8 cellular contexts compared by ENCODE assay signal in the genomic region with DNA sequence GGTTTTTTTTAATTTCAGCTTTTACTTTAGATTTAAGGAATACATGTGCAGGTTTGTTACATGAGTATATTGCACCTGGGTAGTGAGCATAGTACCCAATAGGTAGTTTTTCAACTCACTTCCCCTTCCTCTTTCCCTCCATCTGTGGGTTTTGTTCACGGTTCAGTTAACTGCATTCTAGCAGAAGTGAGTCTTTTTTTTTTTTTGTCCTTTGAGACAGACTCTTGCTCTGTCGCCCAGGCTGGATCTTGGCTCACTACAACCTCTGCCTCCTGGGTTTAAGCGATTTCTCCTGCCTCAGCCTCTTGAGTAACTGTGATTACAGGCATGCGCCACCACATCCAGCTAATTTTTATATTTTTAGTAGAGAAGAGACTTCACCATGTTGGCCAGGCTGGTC. TPM values are rescaled to one million over a fixed set of nuclear protein-coding genes. Genes with fewer than 3 reads are reported as not detected.
DNase-seq lines count a peak whose midpoint lies in the region; ATAC-seq, FAIRE-seq and TF ChIP-seq lines count a peak whose summit lies in the region.

No MANE protein-coding gene starts in this region.

- H3K4me1 ChIP-seq in mammary epithelial cell (ENCODE audit: insufficient read depth, low read length): peaks cover 11% of the 10 kb centered on the region
- H3K4me1 ChIP-seq in gastrocnemius medialis: peaks cover 62 to 67% of the 10 kb centered on the region in 2 donors

- ATAC-seq in GM18502 (IDR thresholded peaks at IDR 0.05; ENCODE audit: poor library complexity, unreplicated experiment) (peak; percentile 86), GM21786 (IDR thresholded peaks at IDR 0.05; ENCODE audit: unreplicated experiment) (peak; percentile 91), gastrocnemius medialis (no peak)

- no peak for TF ChIP-seq POLR2A in gastrocnemius medialis (IDR thresholded peaks at IDR 0.05)

- H3K9me3 ChIP-seq in mammary epithelial cell (replicated peaks; ENCODE audit: insufficient read depth, low read length): no peaks in the 10 kb centered on the region
- H3K9me3 ChIP-seq in gastrocnemius medialis: no peaks in the 10 kb centered on the region

- H3K36me3 ChIP-seq in mammary epithelial cell (ENCODE audit: insufficient read depth, low read length) (peaks cover 13% of the 10 kb centered on the region), gastrocnemius medialis (peaks cover 0 to 9% of the 10 kb centered on the region in 2 donors)

- no TSS peak for BruUV-seq in mammary epithelial cell (replicated peaks; lab: Mats Ljungman, UMichigan)

- H2AFZ ChIP-seq in mammary epithelial cell (ENCODE audit: low read depth, low read length): no peak overlapping the region

- CTCF ChIA-PET in mammary epithelial cell (lab: Charles Lee; ENCODE audit: low non-redundant PET): no interaction called here

- FAIRE-seq in urothelium cell line (lab: Jason Lieb, UNC): no peak

- H3K4me2 ChIP-seq in mammary epithelial cell (ENCODE audit: insufficient read depth, low read depth, low read length): no peak overlapping the region

- no peak overlapping the region for H3K4me3 ChIP-seq in mammary epithelial cell (replicated peaks in 1 of 3; ENCODE audit: insufficient read depth in 1 of 3, low read depth in 2 of 3, low read length in 3 of 3)
- H3K4me3 ChIP-seq in gastrocnemius medialis: no peak overlapping the region

- peak; percentile 55 for DNase-seq in M059J (ENCODE audit: low read depth)
- DNase-seq in kidney tubule cell (ENCODE audit: low spot score): peak; percentile 70
- no peak for DNase-seq in activated effector memory CD4-positive, alpha-beta T cell treated with anti-CD3 and anti-CD28 coated beads, Interleukin-2, amount 50 U/mL, for 16 hours
- DNase-seq in mammary epithelial cell: no peak
- DNase-seq in gastrocnemius medialis: no peak
- DNase-seq in urothelium cell line (ENCODE audit: low spot score): no peak

- TF ChIP-seq CTCF in mammary epithelial cell (conservative IDR thresholded peaks at IDR 0.05 in 1 of 2, IDR thresholded peaks at IDR 0.05 in 1 of 2; ENCODE audit: extremely low read depth in 1 of 2, insufficient read depth in 1 of 2, low read depth in 1 of 2, low read length in 2 of 2): no peak
- TF ChIP-seq CTCF in gastrocnemius medialis (IDR thresholded peaks at IDR 0.05 in 4 of 5, conservative IDR thresholded peaks at IDR 0.05 in 1 of 5): no peak

- H3K9ac ChIP-seq in mammary epithelial cell (ENCODE audit: insufficient read depth, low read length): no peak overlapping the region

- dilution Hi-C loops in mammary epithelial cell (cut with HindIII; ENCODE audit: low sequenced_read_pairs): no loop called here

- no peak overlapping the region for H3K27ac ChIP-seq in mammary epithelial cell (ENCODE audit: insufficient read depth, low read depth, low read length)
- peak overlapping the region in 2 of 4 donors; percentile 50 to 52 for H3K27ac ChIP-seq in gastrocnemius medialis

- intact Hi-C loops in mammary epithelial cell (cut with micrococcal nuclease): no loop called here
- intact Hi-C loops in gastrocnemius medialis (cut with DNase I; ENCODE audit: low total_unique reads): no loop called here

- H4K20me1 ChIP-seq in mammary epithelial cell (ENCODE audit: insufficient read depth, low read length): no peaks in the 10 kb centered on the region

- no peaks in the 10 kb centered on the region for H3K27me3 ChIP-seq in mammary epithelial cell (ENCODE audit: insufficient read depth, low read length)
- no peaks in the 10 kb centered on the region for H3K27me3 ChIP-seq in gastrocnemius medialis

- in situ Hi-C loops in mammary epithelial cell (cut with MboI; ENCODE audit: low sequenced_read_pairs in 2 of 2) (no loop called here), gastrocnemius medialis (cut with MboI; ENCODE audit: low sequenced_read_pairs in 4 of 4) (loop anchor here in 1 of 4 donors (25.0 kb wide), 1 partner anchor 635 kb away; a partner anchor contains a TSS)

- 66% methylated on average over 4 of the region's 4 CpGs for WGBS in mammary epithelial cell (ENCODE audit: low coverage, missing lambda C conversion rate)

- H3K79me2 ChIP-seq in mammary epithelial cell (ENCODE audit: insufficient read depth, low read length): peaks cover 84% of the 10 kb centered on the region

RNA-seq across cellular contexts. Expression of a gene that starts 8.7 kb away (rescaled TPM):
- total RNA-seq in M059J (2014; rRNA removed; shearing (Covaris generic)): 13.2 and 24.3 TPM in 2 replicates
- 10 to 100 TPM; 23.8 to 31.3 TPM for total RNA-seq in mammary epithelial cell
- 8.9 TPM for polyA plus RNA-seq in mammary epithelial cell
- 10.1 TPM for polyA minus RNA-seq in mammary epithelial cell
- total RNA-seq in gastrocnemius medialis: 10 to 100 TPM; 40.8 to 46.2 (median 44.7) TPM

Comparison
In these comparisons a context has a peak if more than half of its experiments do, and no peak if none do; other contexts are left out.
1. ATAC-seq: peak in GM18502 (single experiment) and GM21786 (single experiment); none in gastrocnemius medialis (0 of 2).
2. DNase-seq: peak in M059J (single experiment) and kidney tubule cell (single experiment); none in activated effector memory CD4-positive, alpha-beta T cell treated with anti-CD3 and anti-CD28 coated beads, Interleukin-2, amount 50 U/mL, for 16 hours (single experiment), mammary epithelial cell (single experiment), gastrocnemius medialis (0 of 2) and urothelium cell line (single experiment).